Comparison of ENCODE assay signal across 8 cellular contexts in genomic region chr2:85435986-85436835, GRCh38. TPM values are rescaled to one million over a fixed set of nuclear protein-coding genes. Genes with fewer than 3 reads are reported as not detected.
DNase-seq lines count a peak whose midpoint lies in the region; ATAC-seq lines count a peak whose summit lies in the region.

No MANE protein-coding gene starts in this region.

- peaks cover 28% of the 10 kb centered on the region for H3K4me1 Mint-ChIP-seq in stimulated activated effector memory CD8-positive, alpha-beta T cell treated with anti-CD3 and anti-CD28 coated beads, Interleukin-12 subunit alpha, Interleukin-12 subunit beta, amount 100 ng/mL, for 72 hours

- H3K9me3 ChIP-seq in right cardiac atrium (ENCODE audit: control insufficient read depth, low read length) = no peaks in the 10 kb centered on the region

- DNase-seq in DMS 273 (lab: John Stamatoyannopoulos, UW; ENCODE audit: unreplicated experiment) = peak; percentile 41
- DNase-seq in DMS 273 treated with DMSO at 0.1 percent for 48 hours (lab: John Stamatoyannopoulos, UW) = no peak
- peak; percentile 27 for DNase-seq in SK-MEL-5 (ENCODE audit: low read depth, low spot score)
- peak in 2 of 3 donors; percentile 60 to 62 for DNase-seq in right cardiac atrium
- DNase-seq in stimulated activated effector memory CD8-positive, alpha-beta T cell treated with anti-CD3 and anti-CD28 coated beads, Interleukin-12 subunit alpha, Interleukin-12 subunit beta, amount 100 ng/mL, for 72 hours (ENCODE audit: low spot score in 2 of 2) = no peak
- DNase-seq in stimulated activated CD8-positive, alpha-beta memory T cell treated with anti-CD3 and anti-CD28 coated beads, Interleukin-4, amount 100 ng/mL, for 48 hours = no peak
- DNase-seq in activated CD4-positive, CD25-positive, alpha-beta regulatory T cell treated with anti-CD3 and anti-CD28 coated beads, Interleukin-2, amount 50 U/mL, for 72 hours = no peak
- DNase-seq in stimulated activated CD4-positive, alpha-beta T cell treated with anti-CD3 and anti-CD28 coated beads, Interleukin-12 subunit alpha, Interleukin-12 subunit beta, amount 100 ng/mL, for 4 hours = no peak

- peak overlapping the region; percentile 75 for H3K4me3 Mint-ChIP-seq in stimulated activated effector memory CD8-positive, alpha-beta T cell treated with anti-CD3 and anti-CD28 coated beads, Interleukin-12 subunit alpha, Interleukin-12 subunit beta, amount 100 ng/mL, for 72 hours

- no peaks in the 10 kb centered on the region for H3K27me3 ChIP-seq in right cardiac atrium (ENCODE audit: control insufficient read depth, insufficient read depth)

- H3K9me3 Mint-ChIP-seq in stimulated activated effector memory CD8-positive, alpha-beta T cell treated with anti-CD3 and anti-CD28 coated beads, Interleukin-12 subunit alpha, Interleukin-12 subunit beta, amount 100 ng/mL, for 72 hours = no peaks in the 10 kb centered on the region

- ATAC-seq in right cardiac atrium = no peak
- ATAC-seq in stimulated activated effector memory CD8-positive, alpha-beta T cell treated with anti-CD3 and anti-CD28 coated beads, Interleukin-12 subunit alpha, Interleukin-12 subunit beta, amount 100 ng/mL, for 72 hours = no peak

- intact Hi-C loops in right cardiac atrium (cut with DNase I) = loop anchor here in 2 of 4 donors (5.0 kb wide), 1 partner anchor 101 kb away; the partner anchor contains the start of gene MAT2A (in 2 of the 2)

- peak overlapping the region; percentile 99 for H3K27ac ChIP-seq in right cardiac atrium (ENCODE audit: low read length)

- H3K4me1 ChIP-seq in right cardiac atrium (ENCODE audit: control insufficient read depth, insufficient read depth, low read length) = peaks cover 15% of the 10 kb centered on the region

- 94% methylated on average over 16 of the region's 16 CpGs for WGBS in right cardiac atrium

- peak overlapping the region; percentile 97 for H3K27ac Mint-ChIP-seq in stimulated activated effector memory CD8-positive, alpha-beta T cell treated with anti-CD3 and anti-CD28 coated beads, Interleukin-12 subunit alpha, Interleukin-12 subunit beta, amount 100 ng/mL, for 72 hours

- H3K4me3 ChIP-seq in right cardiac atrium (ENCODE audit: low read length) = no peak overlapping the region

- in situ Hi-C loops in SK-MEL-5 (cut with HindIII; ENCODE audit: low pct_unique_long_range_greater_than_20kb, low sequenced_read_pairs) = no loop called here

- peaks cover 6% of the 10 kb centered on the region for H3K36me3 Mint-ChIP-seq in stimulated activated effector memory CD8-positive, alpha-beta T cell treated with anti-CD3 and anti-CD28 coated beads, Interleukin-12 subunit alpha, Interleukin-12 subunit beta, amount 100 ng/mL, for 72 hours

RNA-seq across cellular contexts. Expression of gene SH2D6, which starts 17.7 kb away (rescaled TPM):
- 0.40 and 0.66 TPM in 2 replicates for total RNA-seq in SK-MEL-5 (2014; rRNA removed; shearing (Covaris generic))
- polyA plus RNA-seq in SK-MEL-5 (2015; cell fraction: cytosol; rRNA removed) = not detected in 2 replicates
- 1.8 and 3.9 TPM in 2 replicates for polyA plus RNA-seq in SK-MEL-5 (2015; cell fraction: nucleus; rRNA removed)
- total RNA-seq in right cardiac atrium = under 1 TPM in 3 of 4 donors, not detected in 1; 0.34 to 0.75 (median 0.62) TPM
- 0.29 TPM for polyA plus RNA-seq in right cardiac atrium

RNA-seq across cellular contexts. Expression of gene CAPG, which starts 26.0 kb away (rescaled TPM):
- total RNA-seq in SK-MEL-5 (2014; rRNA removed; shearing (Covaris generic)) = 11.3 and 21.8 TPM in 2 replicates
- polyA plus RNA-seq in SK-MEL-5 (2015; cell fraction: cytosol; rRNA removed) = 10.9 and 14.2 TPM in 2 replicates
- polyA plus RNA-seq in SK-MEL-5 (2015; cell fraction: nucleus; rRNA removed) = 2.4 and 2.9 TPM in 2 replicates
- total RNA-seq in right cardiac atrium = 10 to 100 TPM in 2 of 4 donors, 1 to 10 TPM in 2; 6.8 to 15.6 (median 12.3) TPM
- 13.2 TPM for polyA plus RNA-seq in right cardiac atrium

Comparison
In these comparisons a context has a peak if more than half of its experiments do, and no peak if none do; other contexts are left out.
1. DNase-seq: peak in DMS 273 (single experiment), SK-MEL-5 (single experiment) and right cardiac atrium (2 of 3); none in DMS 273 treated with DMSO at 0.1 percent for 48 hours (single experiment), stimulated activated effector memory CD8-positive, alpha-beta T cell treated with anti-CD3 and anti-CD28 coated beads, Interleukin-12 subunit alpha, Interleukin-12 subunit beta, amount 100 ng/mL, for 72 hours (0 of 2), stimulated activated CD8-positive, alpha-beta memory T cell treated with anti-CD3 and anti-CD28 coated beads, Interleukin-4, amount 100 ng/mL, for 48 hours (single experiment), activated CD4-positive, CD25-positive, alpha-beta regulatory T cell treated with anti-CD3 and anti-CD28 coated beads, Interleukin-2, amount 50 U/mL, for 72 hours (single experiment) and stimulated activated CD4-positive, alpha-beta T cell treated with anti-CD3 and anti-CD28 coated beads, Interleukin-12 subunit alpha, Interleukin-12 subunit beta, amount 100 ng/mL, for 4 hours (single experiment).